In the genomic region with DNA sequence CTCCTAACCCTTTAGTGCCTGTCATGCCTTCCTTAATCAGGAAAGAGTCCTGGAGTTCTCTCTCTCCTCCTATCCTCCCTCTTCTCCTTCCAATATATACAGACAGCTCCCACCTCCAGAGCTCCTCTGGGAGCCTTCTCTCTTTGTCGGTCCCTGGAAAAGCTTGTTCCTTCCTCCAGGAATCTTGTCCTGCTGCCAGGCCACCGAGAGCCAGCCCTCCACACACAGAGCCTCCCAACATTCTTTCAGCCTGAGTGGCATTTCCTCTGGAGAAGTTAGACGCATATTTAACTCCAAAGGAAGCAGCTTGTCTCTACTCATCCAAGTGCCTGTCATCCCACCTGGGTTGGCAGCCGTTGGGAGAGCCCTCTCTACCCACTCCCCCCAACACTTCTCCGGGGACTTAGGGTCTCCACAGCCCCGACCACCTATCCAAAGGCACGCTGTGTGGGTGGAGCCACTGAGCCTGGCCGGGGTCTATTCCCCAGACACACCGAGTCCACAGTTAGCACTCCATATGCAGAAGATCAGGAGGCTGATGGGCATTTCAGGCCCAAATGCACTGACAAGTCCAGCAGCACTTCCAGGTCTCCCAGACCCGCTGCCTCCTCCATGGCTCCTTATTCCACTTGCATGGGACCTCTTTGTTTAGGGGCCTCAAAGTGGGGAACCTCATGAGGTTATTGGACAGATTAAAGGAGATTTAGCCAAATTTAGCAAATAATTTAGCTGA, we compare ENCODE assay signal across 8 cellular contexts. TPM values are rescaled to one million over a fixed set of nuclear protein-coding genes. Genes with fewer than 3 reads are reported as not detected.
DNase-seq lines count a peak whose midpoint lies in the region; ATAC-seq and TF ChIP-seq lines count a peak whose summit lies in the region.

No MANE protein-coding gene starts in this region.

- intact Hi-C loops in ascending aorta (cut with DNase I) = loop anchor here (2.0 to 10.0 kb wide), 3 partner anchors 31 to 307 kb away; a partner anchor contains a TSS
- intact Hi-C loops in left ventricle myocardium superior (cut with micrococcal nuclease) = no loop called here

- H3K4me1 ChIP-seq in ascending aorta = peaks cover 43 to 90% of the 10 kb centered on the region in 2 donors
- H3K4me1 ChIP-seq in skeletal muscle satellite cell (ENCODE audit: control insufficient read depth, insufficient read depth, low read length) = peaks cover 82% of the 10 kb centered on the region
- peaks cover 31 to 32% of the 10 kb centered on the region in 2 donors for H3K4me1 ChIP-seq in neuronal stem cell (ENCODE audit: control insufficient read depth in 2 of 2, insufficient read depth in 1 of 2, low read depth in 1 of 2, low read length in 2 of 2)

- no peak overlapping the region for H3K4ac ChIP-seq in neuronal stem cell (ENCODE audit: low read length)

- H3K14ac ChIP-seq in neuronal stem cell (ENCODE audit: low read length) = no peak overlapping the region

- no peak overlapping the region for H2AK5ac ChIP-seq in neuronal stem cell (ENCODE audit: low read depth, low read length)

- H3K4me3 ChIP-seq in H7 (ENCODE audit: insufficient read depth, low read depth, low read length) = no peak overlapping the region
- H3K4me3 ChIP-seq in ascending aorta = peak overlapping the region in 1 of 2 donors; percentile 17
- H3K4me3 ChIP-seq in skeletal muscle satellite cell (ENCODE audit: low read length) = peak overlapping the region; percentile 19
- H3K4me3 ChIP-seq in neuronal stem cell (ENCODE audit: low read length in 2 of 2) = no peak overlapping the region

- no peak overlapping the region for H4K91ac ChIP-seq in neuronal stem cell (ENCODE audit: low read depth, low read length, poor library complexity)

- no peak overlapping the region for H2AFZ ChIP-seq in neuronal stem cell (ENCODE audit: low read length)

- H2BK15ac ChIP-seq in neuronal stem cell (ENCODE audit: low read length) = no peak overlapping the region

- H3K27ac ChIP-seq in ascending aorta (peak overlapping the region; percentile 81 to 83), neuronal stem cell (replicated peaks; ENCODE audit: low read length) (no peak overlapping the region)

- H3K4me2 ChIP-seq in skeletal muscle satellite cell (ENCODE audit: low read length) = peak overlapping the region; percentile 58
- H3K4me2 ChIP-seq in neuronal stem cell (ENCODE audit: insufficient read depth, low read length, poor library complexity, severe bottlenecking) = no peak overlapping the region

- no peak overlapping the region for H3K23ac ChIP-seq in neuronal stem cell (ENCODE audit: low read depth, low read length, poor library complexity)

- no peak overlapping the region for H3K18ac ChIP-seq in neuronal stem cell (ENCODE audit: low read length)

- ATAC-seq in left ventricle myocardium superior (peak; percentile 31), GM19351 (IDR thresholded peaks at IDR 0.05; ENCODE audit: unreplicated experiment) (no peak)

- WGBS in neuronal stem cell (ENCODE audit: extremely low coverage in 2 of 2, insufficient read length in 2 of 2, insufficient replicate concordance in 1 of 2), 2 donors = no CpG with 5 or more reads among the region's 10 CpGs

- H3K9me3 ChIP-seq in ascending aorta (no peaks in the 10 kb centered on the region), skeletal muscle satellite cell (replicated peaks; ENCODE audit: low read length) (no peaks in the 10 kb centered on the region), neuronal stem cell (replicated peaks in 1 of 2; ENCODE audit: control insufficient read depth in 2 of 2, insufficient read depth in 1 of 2, low read depth in 1 of 2, low read length in 2 of 2) (peaks cover 2 to 5% of the 10 kb centered on the region in 2 donors)

- H2BK5ac ChIP-seq in neuronal stem cell (ENCODE audit: low read length) = no peak overlapping the region

- TF ChIP-seq CTCF in ascending aorta (IDR thresholded peaks at IDR 0.05) = no peak

- no peak overlapping the region for H2BK120ac ChIP-seq in neuronal stem cell (ENCODE audit: low read depth, low read length)

- H4K8ac ChIP-seq in neuronal stem cell (ENCODE audit: low read depth, low read length) = no peak overlapping the region

- DNase-seq in H7 (peak; percentile 51), ascending aorta (ENCODE audit: low spot score in 2 of 2) (peak in 1 of 2 donors; percentile 92), left ventricle myocardium superior (peak; percentile 76), neuronal stem cell (ENCODE audit: low spot score) (no peak), COR-L47 (lab: John Stamatoyannopoulos, UW) (no peak)
- no peak for DNase-seq in activated effector memory CD4-positive, alpha-beta T cell treated with anti-CD3 and anti-CD28 coated beads, Interleukin-2, amount 50 U/mL, for 16 hours

- H3K36me3 ChIP-seq in H7 (replicated peaks; ENCODE audit: control insufficient read depth, insufficient read depth, low read length) (no peaks in the 10 kb centered on the region), ascending aorta (no peaks in the 10 kb centered on the region), skeletal muscle satellite cell (ENCODE audit: insufficient read depth, low read length) (no peaks in the 10 kb centered on the region), neuronal stem cell (replicated peaks in 1 of 2; ENCODE audit: control insufficient read depth in 2 of 2, insufficient read depth in 2 of 2, low read length in 2 of 2) (peaks cover 0 to 4% of the 10 kb centered on the region in 2 donors)

- no peaks in the 10 kb centered on the region for H3K79me1 ChIP-seq in neuronal stem cell (ENCODE audit: low read depth, low read length)

- H3K9ac ChIP-seq in skeletal muscle satellite cell (ENCODE audit: low read depth, low read length) (peak overlapping the region; percentile 71), neuronal stem cell (ENCODE audit: low read depth, low read length, poor library complexity) (no peak overlapping the region)

- H3K27me3 ChIP-seq in H7 (ENCODE audit: control insufficient read depth, insufficient read depth, low read length) (no peaks in the 10 kb centered on the region), ascending aorta (no peaks in the 10 kb centered on the region), skeletal muscle satellite cell (ENCODE audit: control insufficient read depth, insufficient read depth, low read length) (no peaks in the 10 kb centered on the region), neuronal stem cell (ENCODE audit: control insufficient read depth in 3 of 3, insufficient read depth in 3 of 3, low read depth in 1 of 3, low read length in 3 of 3) (no peaks in the 10 kb centered on the region)

- no peak overlapping the region for H2BK12ac ChIP-seq in neuronal stem cell (ENCODE audit: low read length)

RNA-seq across cellular contexts. Expression of a gene that starts 31.1 kb away (rescaled TPM):
- total RNA-seq in H7 (2014; rRNA removed; shearing (Covaris generic)) = 8.8 and 15.3 TPM in 2 replicates
- total RNA-seq in ascending aorta = 433 TPM
- total RNA-seq in left ventricle myocardium superior = 657 TPM
- total RNA-seq in skeletal muscle satellite cell (2012; rRNA removed) = 11.8 and 17.0 TPM in 2 replicates
- 16.6 TPM for polyA plus RNA-seq in neuronal stem cell (2013, experiment 1 of 2)
- polyA plus RNA-seq in neuronal stem cell (2013, experiment 2 of 2) = 16.6 TPM

Comparison
In these comparisons a context has a peak if more than half of its experiments do, and no peak if none do; other contexts are left out.
1. DNase-seq: peak in H7 (single experiment) and left ventricle myocardium superior (single experiment); none in neuronal stem cell (single experiment), COR-L47 (single experiment) and activated effector memory CD4-positive, alpha-beta T cell treated with anti-CD3 and anti-CD28 coated beads, Interleukin-2, amount 50 U/mL, for 16 hours (single experiment).
2. RNA of a gene that starts 31.1 kb away (total RNA-seq): 657 TPM in left ventricle myocardium superior (single experiment) and 433 TPM in ascending aorta (single experiment); 8.8 to 15.3 TPM in H7; every median in the first group is over 10 times any median in the second.